In the genomic region with DNA sequence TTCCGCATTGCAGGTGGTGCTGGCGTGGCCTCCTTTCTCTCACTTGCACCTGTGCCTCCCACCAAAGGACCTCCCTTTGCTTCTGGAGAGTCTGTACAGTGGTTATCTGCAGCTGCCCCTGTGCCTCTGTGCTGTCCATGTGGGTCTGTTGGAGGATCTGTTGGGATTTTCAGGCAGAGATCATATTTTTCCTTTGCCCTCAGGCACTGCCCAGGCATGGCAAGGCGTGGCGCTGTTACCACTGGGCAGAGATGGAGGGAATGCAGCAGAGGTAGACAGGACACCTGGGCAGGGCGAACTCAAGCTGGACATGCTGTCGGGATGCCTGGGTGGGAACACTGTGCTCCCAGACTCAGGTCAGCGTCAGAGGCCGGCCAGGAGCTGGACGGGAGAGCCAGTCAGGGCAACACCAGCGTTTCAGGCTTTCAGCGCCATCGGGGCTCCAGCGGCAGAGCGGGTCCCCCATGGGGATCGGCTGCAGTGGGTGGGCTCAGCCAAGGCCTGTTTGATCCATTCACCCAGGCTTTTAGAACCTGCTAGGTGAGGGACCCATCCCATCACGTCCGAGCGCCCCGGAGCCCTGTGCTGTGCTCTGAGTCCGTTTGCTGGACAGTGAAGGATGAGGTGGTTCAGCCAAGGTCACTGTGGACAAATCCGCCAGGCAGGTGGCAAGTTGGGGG, we compare ENCODE assay signal across 24 cellular contexts.
"Had no signal": no experiment of that assay in that cellular context is flagged by ENCODE, and none has a peak within 500 bp of the region (broad histone marks: within the 10 kb centered on the region; RNA-seq: fewer than 3 reads in every experiment).

No MANE protein-coding gene starts in this region.

- H3K27ac ChIP-seq: psoas muscle, skin epidermis, spleen, testis, tibial artery, uterus had no signal

- H3K9me3 ChIP-seq: psoas muscle, spleen, testis, tibial artery, uterus had no signal

- H3K36me3 ChIP-seq: spleen, tibial artery, uterus had no signal

- H3K4me1 Mint-ChIP-seq: immature natural killer cell; naive thymus-derived CD8-positive, alpha-beta T cell; stimulated activated memory B cell treated with anti-CD40 and anti-IgM and Interleukin-4, amounts not matched to agents 10 μg/mL and 1 μg/mL and 100 μg/mL, for 72 hours had no signal

- ATAC-seq: effector memory CD8-positive, alpha-beta T cell; left lobe of liver; naive thymus-derived CD8-positive, alpha-beta T cell; psoas muscle; right cardiac atrium; stimulated activated memory B cell treated with anti-CD40 and anti-IgM and Interleukin-4, amounts not matched to agents 10 μg/mL and 1 μg/mL and 100 μg/mL, for 72 hours; stimulated activated naive CD8-positive, alpha-beta T cell treated with anti-CD3 and anti-CD28 coated beads, Interleukin-15, Interleukin-2, amounts not matched to agents 100 U/mL and 50 U/mL, for 24 hours had no signal

- DNase-seq: cerebellar nuclear complex; cortex of kidney; effector memory CD8-positive, alpha-beta T cell; hypothalamus; immature natural killer cell; islet precursor cell; mesenchymal stem cell; nephron progenitor cell; occipital lobe; psoas muscle; right cardiac atrium; spleen; stimulated activated CD4-positive, alpha-beta T cell treated with anti-CD3 and anti-CD28 coated beads, Interleukin-4, amount 100 ng/mL, for 4 hours; stimulated activated naive CD8-positive, alpha-beta T cell treated with anti-CD3 and anti-CD28 coated beads, Interleukin-15, Interleukin-2, amounts not matched to agents 100 U/mL and 50 U/mL, for 24 hours; substantia nigra; testis; tibial artery; uterus had no signal

- H3K36me3 Mint-ChIP-seq: immature natural killer cell; naive thymus-derived CD8-positive, alpha-beta T cell; stimulated activated memory B cell treated with anti-CD40 and anti-IgM and Interleukin-4, amounts not matched to agents 10 μg/mL and 1 μg/mL and 100 μg/mL, for 72 hours; type B pancreatic cell had no signal

- H3K4me1 ChIP-seq: psoas muscle, spleen, testis, tibial artery, uterus had no signal

- H3K9me3 Mint-ChIP-seq: effector memory CD8-positive, alpha-beta T cell; immature natural killer cell; naive thymus-derived CD8-positive, alpha-beta T cell; nephron progenitor cell; stimulated activated memory B cell treated with anti-CD40 and anti-IgM and Interleukin-4, amounts not matched to agents 10 μg/mL and 1 μg/mL and 100 μg/mL, for 72 hours; type B pancreatic cell had no signal

- H3K4me3 Mint-ChIP-seq: effector memory CD8-positive, alpha-beta T cell; immature natural killer cell; naive thymus-derived CD8-positive, alpha-beta T cell; nephron progenitor cell; stimulated activated memory B cell treated with anti-CD40 and anti-IgM and Interleukin-4, amounts not matched to agents 10 μg/mL and 1 μg/mL and 100 μg/mL, for 72 hours; type B pancreatic cell had no signal

- H3K4me3 ChIP-seq: psoas muscle, skin epidermis, spleen, testis, tibial artery, uterus had no signal

- H3K27ac Mint-ChIP-seq: effector memory CD8-positive, alpha-beta T cell; immature natural killer cell; naive thymus-derived CD8-positive, alpha-beta T cell; nephron progenitor cell; stimulated activated memory B cell treated with anti-CD40 and anti-IgM and Interleukin-4, amounts not matched to agents 10 μg/mL and 1 μg/mL and 100 μg/mL, for 72 hours; type B pancreatic cell had no signal

- FAIRE-seq: frontal cortex had no signal
